7 cellular contexts compared by ENCODE assay signal in genomic region chr15:90994417-90995311, GRCh38. TPM values are rescaled to one million over a fixed set of nuclear protein-coding genes. Genes with fewer than 3 reads are reported as not detected.
A peak's percentile ranks its signal among the peaks of the same experiment; 100 is the strongest.
DNase-seq lines count a peak whose midpoint lies in the region; ATAC-seq and TF ChIP-seq lines count a peak whose summit lies in the region.

Gene PRC1 (minus strand): TSS chr15:90994535. CDS start chr15:90994417, 118 bp downstream.

- H3K4me3 ChIP-seq in hepatocyte: peak within 1 kb of the TSS; percentile 66

- WGBS in hepatocyte (ENCODE audit: low lambda C conversion rate, missing lambda C conversion rate): under 1% methylated on average over 68 of the region's 75 CpGs

- no peaks in the 10 kb centered on the region for H3K9me3 ChIP-seq in hepatocyte (ENCODE audit: low read depth)

- peak within 1 kb of the TSS; percentile 88 for H3K4me2 ChIP-seq in hepatocyte

- no peaks in the 10 kb centered on the region for H3K36me3 ChIP-seq in hepatocyte (replicated peaks; ENCODE audit: insufficient read depth, low read depth)

- H2AFZ ChIP-seq in hepatocyte: peak within 1 kb of the TSS; percentile 67

- peaks cover 12% of the 10 kb centered on the region for H3K4me1 ChIP-seq in hepatocyte (ENCODE audit: insufficient read depth)

- H3K9me2 ChIP-seq in hepatocyte (replicated peaks; ENCODE audit: insufficient read depth): no peaks in the 10 kb centered on the region

- H3K27me3 ChIP-seq in hepatocyte: no peaks in the 10 kb centered on the region

- no peaks in the 10 kb centered on the region for H4K20me1 ChIP-seq in hepatocyte (ENCODE audit: insufficient read depth, poor library complexity, severe bottlenecking)

- H3K79me2 ChIP-seq in hepatocyte: peaks cover 42% of the 10 kb centered on the region

- DNase-seq in NCI-H2081 (lab: John Stamatoyannopoulos, UW) (peak; percentile 98 to 99), T1000 (lab: John Stamatoyannopoulos, UW) (peak; percentile 97), astrocyte of the hippocampus (ENCODE audit: low read depth, low spot score) (peak; percentile 99), hepatocyte (ENCODE audit: low spot score) (peak; percentile 100), retina (peak; percentile 99)

- peak; percentile 57 for ATAC-seq in GM18508 (IDR thresholded peaks at IDR 0.05; ENCODE audit: insufficient read depth, unreplicated experiment)
- peak; percentile 95 for ATAC-seq in HG03025 (IDR thresholded peaks at IDR 0.05; ENCODE audit: low FRiP score, unreplicated experiment)

- no peak for TF ChIP-seq CTCF in hepatocyte (IDR thresholded peaks at IDR 0.05; ENCODE audit: poor library complexity)

- H3K27ac ChIP-seq in hepatocyte: peak within 1 kb of the TSS; percentile 76

RNA-seq across cellular contexts. Expression of gene PRC1, which starts in this region (rescaled TPM):
- 29.2 and 35.8 TPM in 2 replicates for total RNA-seq in hepatocyte
- 21.5 and 29.8 TPM in 2 replicates for polyA plus RNA-seq in hepatocyte

Comparison
In these comparisons a context has a peak if more than half of its experiments do, and no peak if none do; other contexts are left out.
1. Peak in every context shown above with its lines: DNase-seq, ATAC-seq, H3K4me3 ChIP-seq and H3K27ac ChIP-seq.